ENCODE assay signal across 7 cellular contexts in genomic region chr13:39306639-39307589, GRCh38.
DNase-seq lines count a peak whose midpoint lies in the region; ATAC-seq lines count a peak whose summit lies in the region.

No MANE protein-coding gene starts in this region.

- DNase-seq in stimulated activated CD4-positive, alpha-beta T cell treated with anti-CD3 and anti-CD28 coated beads, Interleukin-12 subunit alpha, Interleukin-12 subunit beta, amount 100 ng/mL, for 4 hours, result peak; percentile 8
- no peak for DNase-seq in NCI-H345 (lab: John Stamatoyannopoulos, UW)
- no peak for DNase-seq in NCI-H446 treated with DMSO at 0.1 percent for 48 hours (lab: John Stamatoyannopoulos, UW)
- no peak for DNase-seq in NOMO-1 treated with dmso at 0.1 percent for 144 hours (lab: John Stamatoyannopoulos, UW; ENCODE audit: unreplicated experiment)

- ATAC-seq in GM18873 (IDR thresholded peaks at IDR 0.05; ENCODE audit: low FRiP score, unreplicated experiment) (peak; percentile 98), GM21526 (IDR thresholded peaks at IDR 0.05; ENCODE audit: low FRiP score, unreplicated experiment) (peak; percentile 91), HG03342 (IDR thresholded peaks at IDR 0.05; ENCODE audit: unreplicated experiment) (peak; percentile 94)
